Comparison of ENCODE assay signal across 19 cellular contexts in genomic region chr3:60598668-60599067, GRCh38.
A peak's percentile ranks its signal among the peaks of the same experiment; 100 is the strongest.
DNase-seq lines count a peak whose midpoint lies in the region; ATAC-seq and TF ChIP-seq lines count a peak whose summit lies in the region.
"Had no signal": no experiment of that assay in that cellular context is flagged by ENCODE, and none has a peak within 500 bp of the region (broad histone marks: within the 10 kb centered on the region; RNA-seq: fewer than 3 reads in every experiment).

No MANE protein-coding gene starts in this region.

- H3K4me3 ChIP-seq in AG10803 (ENCODE audit: low read length) (no peak overlapping the region), LNCaP clone FGC (ENCODE audit: low read depth, low read length) (no peak overlapping the region), right lobe of liver (no peak overlapping the region), A673 (ENCODE audit: low read depth, low read length, poor library complexity, severe bottlenecking) (no peak overlapping the region)
- H3K4me3 ChIP-seq: A549 had no signal

- intact Hi-C loops in right lobe of liver (cut with DNase I) (no loop called here), A673 (cut with micrococcal nuclease; ENCODE audit: unreplicated experiment) (no loop called here)

- WGBS in right lobe of liver (ENCODE audit: insufficient coverage, low coverage, low lambda C conversion rate, missing lambda C conversion rate), result 22% methylated on average over 3 of the region's 3 CpGs

- POLR2A ChIA-PET in A673 (lab: Charles Lee; ENCODE audit: low non-redundant PET), result no interaction called here

- H3K9me3 ChIP-seq in right lobe of liver (no peaks in the 10 kb centered on the region), A673 (ENCODE audit: low read depth, low read length, poor library complexity, severe bottlenecking) (no peaks in the 10 kb centered on the region)
- H3K9me3 ChIP-seq: A549, SK-N-SH had no signal

- BruUV-seq in A673 (replicated peaks; lab: Mats Ljungman, UMichigan), result no TSS peak

- H3K27me3 ChIP-seq in right lobe of liver, result no peaks in the 10 kb centered on the region
- H3K27me3 ChIP-seq in A673 (replicated peaks; ENCODE audit: insufficient read depth, low read depth, low read length, poor library complexity), result no peaks in the 10 kb centered on the region

- peak; percentile 82 to 93 (median 85) for ATAC-seq in right lobe of liver
- ATAC-seq in HG03442 (IDR thresholded peaks at IDR 0.05; ENCODE audit: unreplicated experiment), result no peak
- ATAC-seq: A549, Right ventricle myocardium inferior had no signal

- H3K27ac ChIP-seq in right lobe of liver (no peak overlapping the region), A673 (ENCODE audit: low read depth, low read length, poor library complexity, severe bottlenecking) (no peak overlapping the region)
- H3K27ac ChIP-seq: A549 had no signal

- H3K4me1 ChIP-seq in right lobe of liver (peaks cover 0 to 29% (median 10%) of the 10 kb centered on the region in 4 donors), A673 (ENCODE audit: insufficient read depth, low read length, poor library complexity, severe bottlenecking) (no peaks in the 10 kb centered on the region)
- H3K4me1 ChIP-seq: A549 had no signal

- H3K36me3 ChIP-seq in right lobe of liver, result no peaks in the 10 kb centered on the region
- H3K36me3 ChIP-seq in A673 (ENCODE audit: insufficient read depth, low read length, poor library complexity, severe bottlenecking), result no peaks in the 10 kb centered on the region

- TF ChIP-seq POLR2A in right lobe of liver (IDR thresholded peaks at IDR 0.05), result no peak

- CTCF ChIA-PET in A673 (lab: Charles Lee), result no interaction called here

- peak; percentile 70 for DNase-seq in AG10803 (ENCODE audit: low read depth)
- DNase-seq in LNCaP clone FGC (ENCODE audit: low read depth), result peak; percentile 8
- DNase-seq in fibroblast of gingiva (ENCODE audit: low read depth), result peak; percentile 3
- DNase-seq in right lobe of liver, result no peak
- DNase-seq in A673 (ENCODE audit: low spot score), result no peak
- DNase-seq in NCI-H2107 (lab: John Stamatoyannopoulos, UW), result no peak
- no peak for DNase-seq in activated T-cell treated with anti-CD3 and anti-CD28 coated beads, Interleukin-2, amount 50 U/mL, for 48 hours
- DNase-seq: CD4-positive, alpha-beta memory T cell; DMS79 treated with DMSO at 0.1 percent for 48 hours; GF-D8; HCEC 1CT; MV-4-11; NCI-H1436; NCI-H345; NCI-H69; SK-N-SH had no signal

- TF ChIP-seq CTCF in AG10803 (conservative IDR thresholded peaks at IDR 0.05; ENCODE audit: low read length) (no peak), LNCaP clone FGC (IDR thresholded peaks at IDR 0.05; ENCODE audit: control insufficient read depth, extremely low read depth, insufficient read depth) (no peak), right lobe of liver (IDR thresholded peaks at IDR 0.05) (no peak), A673 (conservative IDR thresholded peaks at IDR 0.05; ENCODE audit: low read depth, low read length) (no peak)

Comparison
In these comparisons a context has a peak if more than half of its experiments do, and no peak if none do; other contexts are left out.
1. DNase-seq: peak in AG10803 (single experiment), LNCaP clone FGC (single experiment) and fibroblast of gingiva (single experiment); none in right lobe of liver (0 of 3), A673 (single experiment), NCI-H2107 (single experiment) and activated T-cell treated with anti-CD3 and anti-CD28 coated beads, Interleukin-2, amount 50 U/mL, for 48 hours (0 of 2).